1 cellular context compared by ENCODE assay signal in genomic region chr16:89873109-89873821, GRCh38.
TF ChIP-seq lines count a peak whose summit lies in the region.

A gene with protein sequence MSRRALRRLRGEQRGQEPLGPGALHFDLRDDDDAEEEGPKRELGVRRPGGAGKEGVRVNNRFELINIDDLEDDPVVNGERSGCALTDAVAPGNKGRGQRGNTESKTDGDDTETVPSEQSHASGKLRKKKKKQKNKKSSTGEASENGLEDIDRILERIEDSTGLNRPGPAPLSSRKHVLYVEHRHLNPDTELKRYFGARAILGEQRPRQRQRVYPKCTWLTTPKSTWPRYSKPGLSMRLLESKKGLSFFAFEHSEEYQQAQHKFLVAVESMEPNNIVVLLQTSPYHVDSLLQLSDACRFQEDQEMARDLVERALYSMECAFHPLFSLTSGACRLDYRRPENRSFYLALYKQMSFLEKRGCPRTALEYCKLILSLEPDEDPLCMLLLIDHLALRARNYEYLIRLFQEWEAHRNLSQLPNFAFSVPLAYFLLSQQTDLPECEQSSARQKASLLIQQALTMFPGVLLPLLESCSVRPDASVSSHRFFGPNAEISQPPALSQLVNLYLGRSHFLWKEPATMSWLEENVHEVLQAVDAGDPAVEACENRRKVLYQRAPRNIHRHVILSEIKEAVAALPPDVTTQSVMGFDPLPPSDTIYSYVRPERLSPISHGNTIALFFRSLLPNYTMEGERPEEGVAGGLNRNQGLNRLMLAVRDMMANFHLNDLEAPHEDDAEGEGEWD (plus strand): TSS chr16:89873592. CDS start chr16:89873668, 76 bp downstream.

TF ChIP-seq in H1, 55 proteins besides CTCF, POLR2A, EP300 and RAD21:
- TF ChIP-seq KDM4A (IDR thresholded peaks at IDR 0.05; ENCODE audit: low read depth, low read length, severe bottlenecking): peak; percentile 93
- peak; percentile 74 for TF ChIP-seq POLR2AphosphoS5 (IDR thresholded peaks at IDR 0.05; ENCODE audit: low read depth, low read length)
- TF ChIP-seq TEAD4 (IDR thresholded peaks at IDR 0.05; ENCODE audit: low read depth, low read length): no peak
- peak; percentile 75 for TF ChIP-seq NRF1 (IDR thresholded peaks at IDR 0.05; ENCODE audit: low read depth, low read length)
- no peak for TF ChIP-seq CHD2 (IDR thresholded peaks at IDR 0.05; ENCODE audit: low read length)
- TF ChIP-seq ASH2L (IDR thresholded peaks at IDR 0.05; ENCODE audit: low read length): peak; percentile 66
- TF ChIP-seq SP1 (IDR thresholded peaks at IDR 0.05; ENCODE audit: low read depth, low read length): 0 out of 2 replicates have a peak, but pooled peaks have one; percentile 10
- peak; percentile 92 for TF ChIP-seq E2F6 (IDR thresholded peaks at IDR 0.05)
- no peak for TF ChIP-seq RNF2 (IDR thresholded peaks at IDR 0.05; ENCODE audit: borderline replicate concordance, low read depth, low read length, missing control alignments, poor library complexity, severe bottlenecking)
- peak; percentile 81 for TF ChIP-seq TAF7 (optimal IDR thresholded peaks at IDR 0.05; ENCODE audit: borderline replicate concordance, low read depth, low read length)
- peak; percentile 71; the same call in 1 of the 2 replicates for TF ChIP-seq RBBP5 (IDR thresholded peaks at IDR 0.05; ENCODE audit: borderline replicate concordance, low read depth, low read length)
- 0 out of 4 replicates have a peak, but pooled peaks of 1 of the 2 experiments have one; percentile 32 for TF ChIP-seq HDAC2 (IDR thresholded peaks at IDR 0.05; ENCODE audit: borderline replicate concordance in 1 of 2, low read depth in 2 of 2, low read length in 2 of 2)
- peak; percentile 80 for TF ChIP-seq MAX (IDR thresholded peaks at IDR 0.05)
- no peak for TF ChIP-seq CREB1 (IDR thresholded peaks at IDR 0.05)
- TF ChIP-seq PHF8 (conservative IDR thresholded peaks at IDR 0.05; ENCODE audit: low read depth, low read length): peak; percentile 97
- peak; percentile 85 for TF ChIP-seq TAF1 (IDR thresholded peaks at IDR 0.05; ENCODE audit: low read depth, low read length)
- peak; percentile 55; the same call in 1 of the 2 replicates for TF ChIP-seq TBP (IDR thresholded peaks at IDR 0.05; ENCODE audit: low read depth, low read length)
- TF ChIP-seq CTBP2 (IDR thresholded peaks at IDR 0.05; ENCODE audit: borderline replicate concordance, insufficient read depth, insufficient read length, low read length): no peak
